1 cellular context compared by ENCODE assay signal in the genomic region with DNA sequence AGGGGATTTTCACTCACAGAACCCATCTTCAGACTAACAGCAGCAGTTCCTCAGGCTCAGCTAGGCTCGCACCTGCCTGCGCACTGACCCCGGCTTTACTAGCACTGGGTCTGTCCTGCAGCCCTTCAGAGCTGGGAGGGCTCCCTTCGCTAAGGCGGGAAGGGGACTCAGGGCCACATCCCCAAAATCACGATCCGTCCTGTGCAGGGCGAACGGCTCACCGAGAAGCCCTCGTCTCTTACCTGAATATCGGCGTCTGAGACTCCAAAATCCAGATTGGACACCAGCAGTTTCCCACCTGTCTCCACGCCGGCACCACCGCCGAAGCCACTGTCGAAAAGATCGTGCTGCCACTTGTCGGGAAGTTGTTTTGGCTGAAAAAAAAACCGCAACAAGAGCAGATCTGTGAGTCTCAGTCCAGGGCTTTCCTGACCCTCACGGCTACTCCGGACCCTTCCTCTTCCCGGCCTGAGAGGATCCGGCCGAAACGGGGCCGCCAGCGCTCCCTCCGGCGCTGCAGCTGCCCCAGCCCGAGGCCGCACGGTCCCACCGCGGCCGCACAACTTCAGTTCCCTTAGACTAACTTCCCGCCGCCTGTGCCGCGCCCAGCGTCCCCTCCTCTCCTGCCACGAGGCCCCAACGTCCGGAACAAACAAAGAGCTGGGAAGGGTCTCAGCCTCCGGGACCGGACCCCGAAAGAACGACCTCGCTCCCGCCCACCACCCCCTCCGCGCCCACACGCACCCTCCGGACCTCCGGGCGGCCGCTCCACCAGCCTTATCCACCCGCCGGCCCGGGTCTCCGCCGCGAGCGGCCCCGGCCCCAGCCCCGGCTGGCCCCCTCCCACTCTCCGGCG.
A peak's percentile ranks its signal among the peaks of the same experiment; 100 is the strongest.
TF ChIP-seq lines count a peak whose summit lies in the region.

No MANE protein-coding gene starts in this region.

TF ChIP-seq in HepG2, 621 proteins besides CTCF, POLR2A, EP300 and RAD21 (continued from another document and continues in another):
- TF ChIP-seq, protein P1, sequence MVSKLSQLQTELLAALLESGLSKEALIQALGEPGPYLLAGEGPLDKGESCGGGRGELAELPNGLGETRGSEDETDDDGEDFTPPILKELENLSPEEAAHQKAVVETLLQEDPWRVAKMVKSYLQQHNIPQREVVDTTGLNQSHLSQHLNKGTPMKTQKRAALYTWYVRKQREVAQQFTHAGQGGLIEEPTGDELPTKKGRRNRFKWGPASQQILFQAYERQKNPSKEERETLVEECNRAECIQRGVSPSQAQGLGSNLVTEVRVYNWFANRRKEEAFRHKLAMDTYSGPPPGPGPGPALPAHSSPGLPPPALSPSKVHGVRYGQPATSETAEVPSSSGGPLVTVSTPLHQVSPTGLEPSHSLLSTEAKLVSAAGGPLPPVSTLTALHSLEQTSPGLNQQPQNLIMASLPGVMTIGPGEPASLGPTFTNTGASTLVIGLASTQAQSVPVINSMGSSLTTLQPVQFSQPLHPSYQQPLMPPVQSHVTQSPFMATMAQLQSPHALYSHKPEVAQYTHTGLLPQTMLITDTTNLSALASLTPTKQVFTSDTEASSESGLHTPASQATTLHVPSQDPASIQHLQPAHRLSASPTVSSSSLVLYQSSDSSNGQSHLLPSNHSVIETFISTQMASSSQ (IDR thresholded peaks at IDR 0.05; ENCODE audit: low read depth), result no peak
- TF ChIP-seq, protein P1 (CRISPR knock-in tag; IDR thresholded peaks at IDR 0.05; ENCODE audit: borderline replicate concordance), result 0 out of 2 replicates have a peak, but pooled peaks have one; percentile 18
- TF ChIP-seq ZNF746 (CRISPR knock-in tag; IDR thresholded peaks at IDR 0.05), result 0 out of 2 replicates have a peak, but pooled peaks have one; percentile 34
- no peak for TF ChIP-seq RBM22 (optimal IDR thresholded peaks at IDR 0.05; ENCODE audit: low read length)
- no peak for TF ChIP-seq ZNF883 (CRISPR knock-in tag; IDR thresholded peaks at IDR 0.05; ENCODE audit: not compliant biosample characterization)
- peak; percentile 24 for TF ChIP-seq TEAD3 (CRISPR knock-in tag; optimal IDR thresholded peaks at IDR 0.05; ENCODE audit: borderline replicate concordance)
- TF ChIP-seq, protein P2, sequence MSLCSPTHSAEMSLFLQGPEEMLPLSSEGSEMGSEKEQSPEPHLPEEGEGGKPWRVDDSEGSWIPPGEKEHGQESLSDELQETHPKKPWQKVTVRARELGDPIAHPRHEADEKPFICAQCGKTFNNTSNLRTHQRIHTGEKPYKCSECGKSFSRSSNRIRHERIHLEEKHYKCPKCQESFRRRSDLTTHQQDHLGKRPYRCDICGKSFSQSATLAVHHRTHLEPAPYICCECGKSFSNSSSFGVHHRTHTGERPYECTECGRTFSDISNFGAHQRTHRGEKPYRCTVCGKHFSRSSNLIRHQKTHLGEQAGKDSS (CRISPR knock-in tag; IDR thresholded peaks at IDR 0.05; ENCODE audit: borderline replicate concordance, low read depth), result peak; percentile 52; the same call in 1 of the 2 replicates
- TF ChIP-seq, protein P3, sequence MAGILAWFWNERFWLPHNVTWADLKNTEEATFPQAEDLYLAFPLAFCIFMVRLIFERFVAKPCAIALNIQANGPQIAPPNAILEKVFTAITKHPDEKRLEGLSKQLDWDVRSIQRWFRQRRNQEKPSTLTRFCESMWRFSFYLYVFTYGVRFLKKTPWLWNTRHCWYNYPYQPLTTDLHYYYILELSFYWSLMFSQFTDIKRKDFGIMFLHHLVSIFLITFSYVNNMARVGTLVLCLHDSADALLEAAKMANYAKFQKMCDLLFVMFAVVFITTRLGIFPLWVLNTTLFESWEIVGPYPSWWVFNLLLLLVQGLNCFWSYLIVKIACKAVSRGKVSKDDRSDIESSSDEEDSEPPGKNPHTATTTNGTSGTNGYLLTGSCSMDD (CRISPR knock-in tag; IDR thresholded peaks at IDR 0.05), result no peak
- no peak for TF ChIP-seq HOXA9 (CRISPR knock-in tag; IDR thresholded peaks at IDR 0.05; ENCODE audit: borderline replicate concordance)
- no peak for TF ChIP-seq ZNF7 (CRISPR knock-in tag; IDR thresholded peaks at IDR 0.05)
- no peak for TF ChIP-seq SOX6 (IDR thresholded peaks at IDR 0.05)
- TF ChIP-seq SOX6 (CRISPR knock-in tag; IDR thresholded peaks at IDR 0.05), result 0 out of 2 replicates have a peak, but pooled peaks have one; percentile 12
- TF ChIP-seq ZIK1 (CRISPR knock-in tag; IDR thresholded peaks at IDR 0.05; ENCODE audit: borderline replicate concordance, low read depth), result no peak
- no peak for TF ChIP-seq IRF2 (CRISPR knock-in tag; IDR thresholded peaks at IDR 0.05)
- TF ChIP-seq ZNF264 (CRISPR knock-in tag; IDR thresholded peaks at IDR 0.05), result no peak
- no peak for TF ChIP-seq ZBTB3 (CRISPR knock-in tag; IDR thresholded peaks at IDR 0.05; ENCODE audit: borderline replicate concordance, low read depth)
- no peak for TF ChIP-seq FLYWCH1 (CRISPR knock-in tag; IDR thresholded peaks at IDR 0.05)
- TF ChIP-seq GLI4 (CRISPR knock-in tag; IDR thresholded peaks at IDR 0.05; ENCODE audit: borderline replicate concordance), result no peak; the same call in 1 of the 2 replicates
- TF ChIP-seq NFATC3 (CRISPR knock-in tag; IDR thresholded peaks at IDR 0.05), result peak; percentile 38; the same call in 1 of the 2 replicates
- 0 out of 2 replicates have a peak, but pooled peaks have one; percentile 20 for TF ChIP-seq ZNF296 (CRISPR knock-in tag; conservative IDR thresholded peaks at IDR 0.05)
- TF ChIP-seq PHF8 (CRISPR knock-in tag; IDR thresholded peaks at IDR 0.05), result peak; percentile 45
- peak; percentile 25; the same call in 1 of the 2 replicates for TF ChIP-seq HOXA3 (CRISPR knock-in tag; IDR thresholded peaks at IDR 0.05)
- no peak for TF ChIP-seq ZNF660 (CRISPR knock-in tag; IDR thresholded peaks at IDR 0.05; ENCODE audit: borderline replicate concordance, low read depth)
- no peak for TF ChIP-seq U2AF1 (optimal IDR thresholded peaks at IDR 0.05; ENCODE audit: low read depth, low read length)
- TF ChIP-seq, protein P4, sequence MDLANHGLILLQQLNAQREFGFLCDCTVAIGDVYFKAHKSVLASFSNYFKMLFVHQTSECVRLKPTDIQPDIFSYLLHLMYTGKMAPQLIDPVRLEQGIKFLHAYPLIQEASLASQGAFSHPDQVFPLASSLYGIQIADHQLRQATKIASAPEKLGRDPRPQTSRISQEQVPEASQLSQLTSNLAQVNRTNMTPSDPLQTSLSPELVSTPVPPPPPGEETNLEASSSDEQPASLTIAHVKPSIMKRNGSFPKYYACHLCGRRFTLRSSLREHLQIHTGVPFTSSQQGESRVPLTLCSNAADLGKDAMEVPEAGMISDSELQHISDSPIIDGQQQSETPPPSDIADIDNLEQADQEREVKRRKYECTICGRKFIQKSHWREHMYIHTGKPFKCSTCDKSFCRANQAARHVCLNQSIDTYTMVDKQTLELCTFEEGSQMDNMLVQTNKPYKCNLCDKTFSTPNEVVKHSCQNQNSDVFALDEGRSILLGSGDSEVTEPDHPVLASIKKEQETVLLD (CRISPR knock-in tag; IDR thresholded peaks at IDR 0.05; ENCODE audit: low read depth), result no peak
- no peak for TF ChIP-seq ATF7-NPFF (CRISPR knock-in tag; IDR thresholded peaks at IDR 0.05; ENCODE audit: low read depth)
- 0 out of 2 replicates have a peak, but pooled peaks have one; percentile 49 for TF ChIP-seq KMT2A (CRISPR knock-in tag; IDR thresholded peaks at IDR 0.05)
- no peak for TF ChIP-seq ZNF431 (CRISPR knock-in tag; IDR thresholded peaks at IDR 0.05; ENCODE audit: borderline replicate concordance, low read depth)
- TF ChIP-seq, protein P5, sequence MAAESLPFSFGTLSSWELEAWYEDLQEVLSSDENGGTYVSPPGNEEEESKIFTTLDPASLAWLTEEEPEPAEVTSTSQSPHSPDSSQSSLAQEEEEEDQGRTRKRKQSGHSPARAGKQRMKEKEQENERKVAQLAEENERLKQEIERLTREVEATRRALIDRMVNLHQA (CRISPR knock-in tag; IDR thresholded peaks at IDR 0.05), result no peak
- no peak for TF ChIP-seq MED13 (CRISPR knock-in tag; IDR thresholded peaks at IDR 0.05)
- no peak for TF ChIP-seq SNRNP70 (IDR thresholded peaks at IDR 0.05; ENCODE audit: low read depth, low read length)
- no peak for TF ChIP-seq ATAD3A (CRISPR knock-in tag; IDR thresholded peaks at IDR 0.05)
- no peak for TF ChIP-seq ZNF530 (CRISPR knock-in tag; IDR thresholded peaks at IDR 0.05; ENCODE audit: low read depth)
- TF ChIP-seq, protein P6, sequence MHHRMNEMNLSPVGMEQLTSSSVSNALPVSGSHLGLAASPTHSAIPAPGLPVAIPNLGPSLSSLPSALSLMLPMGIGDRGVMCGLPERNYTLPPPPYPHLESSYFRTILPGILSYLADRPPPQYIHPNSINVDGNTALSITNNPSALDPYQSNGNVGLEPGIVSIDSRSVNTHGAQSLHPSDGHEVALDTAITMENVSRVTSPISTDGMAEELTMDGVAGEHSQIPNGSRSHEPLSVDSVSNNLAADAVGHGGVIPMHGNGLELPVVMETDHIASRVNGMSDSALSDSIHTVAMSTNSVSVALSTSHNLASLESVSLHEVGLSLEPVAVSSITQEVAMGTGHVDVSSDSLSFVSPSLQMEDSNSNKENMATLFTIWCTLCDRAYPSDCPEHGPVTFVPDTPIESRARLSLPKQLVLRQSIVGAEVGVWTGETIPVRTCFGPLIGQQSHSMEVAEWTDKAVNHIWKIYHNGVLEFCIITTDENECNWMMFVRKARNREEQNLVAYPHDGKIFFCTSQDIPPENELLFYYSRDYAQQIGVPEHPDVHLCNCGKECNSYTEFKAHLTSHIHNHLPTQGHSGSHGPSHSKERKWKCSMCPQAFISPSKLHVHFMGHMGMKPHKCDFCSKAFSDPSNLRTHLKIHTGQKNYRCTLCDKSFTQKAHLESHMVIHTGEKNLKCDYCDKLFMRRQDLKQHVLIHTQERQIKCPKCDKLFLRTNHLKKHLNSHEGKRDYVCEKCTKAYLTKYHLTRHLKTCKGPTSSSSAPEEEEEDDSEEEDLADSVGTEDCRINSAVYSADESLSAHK (CRISPR knock-in tag; IDR thresholded peaks at IDR 0.05; ENCODE audit: borderline replicate concordance), result no peak
- TF ChIP-seq PHB2 (IDR thresholded peaks at IDR 0.05; ENCODE audit: partially characterized antibody), result no peak
- TF ChIP-seq ZNF749 (CRISPR knock-in tag; IDR thresholded peaks at IDR 0.05; ENCODE audit: borderline replicate concordance), result no peak
- no peak for TF ChIP-seq ZNF432 (CRISPR knock-in tag; IDR thresholded peaks at IDR 0.05; ENCODE audit: borderline replicate concordance)
- no peak for TF ChIP-seq NR3C1 (CRISPR knock-in tag; IDR thresholded peaks at IDR 0.05)
- TF ChIP-seq, protein P7, sequence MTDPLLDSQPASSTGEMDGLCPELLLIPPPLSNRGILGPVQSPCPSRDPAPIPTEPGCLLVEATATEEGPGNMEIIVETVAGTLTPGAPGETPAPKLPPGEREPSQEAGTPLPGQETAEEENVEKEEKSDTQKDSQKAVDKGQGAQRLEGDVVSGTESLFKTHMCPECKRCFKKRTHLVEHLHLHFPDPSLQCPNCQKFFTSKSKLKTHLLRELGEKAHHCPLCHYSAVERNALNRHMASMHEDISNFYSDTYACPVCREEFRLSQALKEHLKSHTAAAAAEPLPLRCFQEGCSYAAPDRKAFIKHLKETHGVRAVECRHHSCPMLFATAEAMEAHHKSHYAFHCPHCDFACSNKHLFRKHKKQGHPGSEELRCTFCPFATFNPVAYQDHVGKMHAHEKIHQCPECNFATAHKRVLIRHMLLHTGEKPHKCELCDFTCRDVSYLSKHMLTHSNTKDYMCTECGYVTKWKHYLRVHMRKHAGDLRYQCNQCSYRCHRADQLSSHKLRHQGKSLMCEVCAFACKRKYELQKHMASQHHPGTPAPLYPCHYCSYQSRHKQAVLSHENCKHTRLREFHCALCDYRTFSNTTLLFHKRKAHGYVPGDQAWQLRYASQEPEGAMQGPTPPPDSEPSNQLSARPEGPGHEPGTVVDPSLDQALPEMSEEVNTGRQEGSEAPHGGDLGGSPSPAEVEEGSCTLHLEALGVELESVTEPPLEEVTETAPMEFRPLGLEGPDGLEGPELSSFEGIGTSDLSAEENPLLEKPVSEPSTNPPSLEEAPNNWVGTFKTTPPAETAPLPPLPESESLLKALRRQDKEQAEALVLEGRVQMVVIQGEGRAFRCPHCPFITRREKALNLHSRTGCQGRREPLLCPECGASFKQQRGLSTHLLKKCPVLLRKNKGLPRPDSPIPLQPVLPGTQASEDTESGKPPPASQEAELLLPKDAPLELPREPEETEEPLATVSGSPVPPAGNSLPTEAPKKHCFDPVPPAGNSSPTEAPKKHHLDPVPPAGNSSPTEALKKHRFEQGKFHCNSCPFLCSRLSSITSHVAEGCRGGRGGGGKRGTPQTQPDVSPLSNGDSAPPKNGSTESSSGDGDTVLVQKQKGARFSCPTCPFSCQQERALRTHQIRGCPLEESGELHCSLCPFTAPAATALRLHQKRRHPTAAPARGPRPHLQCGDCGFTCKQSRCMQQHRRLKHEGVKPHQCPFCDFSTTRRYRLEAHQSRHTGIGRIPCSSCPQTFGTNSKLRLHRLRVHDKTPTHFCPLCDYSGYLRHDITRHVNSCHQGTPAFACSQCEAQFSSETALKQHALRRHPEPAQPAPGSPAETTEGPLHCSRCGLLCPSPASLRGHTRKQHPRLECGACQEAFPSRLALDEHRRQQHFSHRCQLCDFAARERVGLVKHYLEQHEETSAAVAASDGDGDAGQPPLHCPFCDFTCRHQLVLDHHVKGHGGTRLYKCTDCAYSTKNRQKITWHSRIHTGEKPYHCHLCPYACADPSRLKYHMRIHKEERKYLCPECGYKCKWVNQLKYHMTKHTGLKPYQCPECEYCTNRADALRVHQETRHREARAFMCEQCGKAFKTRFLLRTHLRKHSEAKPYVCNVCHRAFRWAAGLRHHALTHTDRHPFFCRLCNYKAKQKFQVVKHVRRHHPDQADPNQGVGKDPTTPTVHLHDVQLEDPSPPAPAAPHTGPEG (CRISPR knock-in tag; IDR thresholded peaks at IDR 0.05), result no peak
- no peak for TF ChIP-seq NBN (conservative IDR thresholded peaks at IDR 0.05)
- TF ChIP-seq RFX5 (IDR thresholded peaks at IDR 0.05; ENCODE audit: low read depth, low read length), result no peak
- TF ChIP-seq, protein P8, sequence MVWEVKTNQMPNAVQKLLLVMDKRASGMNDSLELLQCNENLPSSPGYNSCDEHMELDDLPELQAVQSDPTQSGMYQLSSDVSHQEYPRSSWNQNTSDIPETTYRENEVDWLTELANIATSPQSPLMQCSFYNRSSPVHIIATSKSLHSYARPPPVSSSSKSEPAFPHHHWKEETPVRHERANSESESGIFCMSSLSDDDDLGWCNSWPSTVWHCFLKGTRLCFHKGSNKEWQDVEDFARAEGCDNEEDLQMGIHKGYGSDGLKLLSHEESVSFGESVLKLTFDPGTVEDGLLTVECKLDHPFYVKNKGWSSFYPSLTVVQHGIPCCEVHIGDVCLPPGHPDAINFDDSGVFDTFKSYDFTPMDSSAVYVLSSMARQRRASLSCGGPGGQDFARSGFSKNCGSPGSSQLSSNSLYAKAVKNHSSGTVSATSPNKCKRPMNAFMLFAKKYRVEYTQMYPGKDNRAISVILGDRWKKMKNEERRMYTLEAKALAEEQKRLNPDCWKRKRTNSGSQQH (CRISPR knock-in tag; IDR thresholded peaks at IDR 0.05; ENCODE audit: low read depth), result no peak
